ENCODE assay signal across 1 cellular context in the genomic region with DNA sequence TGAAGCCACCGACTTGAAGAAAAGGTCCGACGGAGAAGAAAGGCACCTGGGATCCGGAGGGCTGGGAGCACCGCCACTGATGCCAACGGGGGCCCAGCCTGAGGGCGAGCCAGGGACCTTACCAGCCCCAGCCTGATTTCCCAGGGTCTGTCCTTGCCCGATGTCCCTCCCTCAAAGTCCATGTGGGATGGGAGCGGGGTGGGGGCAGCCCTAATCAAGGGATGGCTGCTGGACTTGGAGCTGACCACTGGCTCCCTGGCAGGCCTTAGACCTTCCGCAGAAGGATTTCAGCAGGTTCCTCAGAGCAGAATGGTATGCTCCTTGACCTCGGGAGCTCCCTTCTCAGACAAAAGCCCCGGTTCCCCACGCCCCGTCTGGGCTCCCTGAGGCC.
TF ChIP-seq lines count a peak whose summit lies in the region.

No MANE protein-coding gene starts in this region.

TF ChIP-seq in HepG2, 621 proteins besides CTCF, POLR2A, EP300 and RAD21:
- 0 out of 2 replicates have a peak, but pooled peaks have one; percentile 34 for TF ChIP-seq CBFB (CRISPR knock-in tag; IDR thresholded peaks at IDR 0.05)
- TF ChIP-seq ZFP36L2 (CRISPR knock-in tag; IDR thresholded peaks at IDR 0.05), result no peak
- TF ChIP-seq ETV6 (CRISPR knock-in tag; conservative IDR thresholded peaks at IDR 0.05), result 0 out of 2 replicates have a peak, but pooled peaks have one; percentile 13
- 0 out of 2 replicates have a peak, but pooled peaks have one; percentile 3 for TF ChIP-seq ZNF839 (CRISPR knock-in tag; IDR thresholded peaks at IDR 0.05; ENCODE audit: borderline replicate concordance)
- no peak for TF ChIP-seq HDAC6 (IDR thresholded peaks at IDR 0.05; ENCODE audit: low read depth, low read length)
- TF ChIP-seq HNRNPLL (IDR thresholded peaks at IDR 0.05; ENCODE audit: low read depth, low read length, poor library complexity, severe bottlenecking), result peak; percentile 7
- TF ChIP-seq, protein P1, sequence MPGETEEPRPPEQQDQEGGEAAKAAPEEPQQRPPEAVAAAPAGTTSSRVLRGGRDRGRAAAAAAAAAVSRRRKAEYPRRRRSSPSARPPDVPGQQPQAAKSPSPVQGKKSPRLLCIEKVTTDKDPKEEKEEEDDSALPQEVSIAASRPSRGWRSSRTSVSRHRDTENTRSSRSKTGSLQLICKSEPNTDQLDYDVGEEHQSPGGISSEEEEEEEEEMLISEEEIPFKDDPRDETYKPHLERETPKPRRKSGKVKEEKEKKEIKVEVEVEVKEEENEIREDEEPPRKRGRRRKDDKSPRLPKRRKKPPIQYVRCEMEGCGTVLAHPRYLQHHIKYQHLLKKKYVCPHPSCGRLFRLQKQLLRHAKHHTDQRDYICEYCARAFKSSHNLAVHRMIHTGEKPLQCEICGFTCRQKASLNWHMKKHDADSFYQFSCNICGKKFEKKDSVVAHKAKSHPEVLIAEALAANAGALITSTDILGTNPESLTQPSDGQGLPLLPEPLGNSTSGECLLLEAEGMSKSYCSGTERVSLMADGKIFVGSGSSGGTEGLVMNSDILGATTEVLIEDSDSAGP (CRISPR knock-in tag; IDR thresholded peaks at IDR 0.05; ENCODE audit: borderline replicate concordance), result peak; percentile 62; the same call in 1 of the 2 replicates
TF ChIP-seq in HepG2: peak in this region for 5.
